20 cellular contexts compared by ENCODE assay signal in the genomic region with DNA sequence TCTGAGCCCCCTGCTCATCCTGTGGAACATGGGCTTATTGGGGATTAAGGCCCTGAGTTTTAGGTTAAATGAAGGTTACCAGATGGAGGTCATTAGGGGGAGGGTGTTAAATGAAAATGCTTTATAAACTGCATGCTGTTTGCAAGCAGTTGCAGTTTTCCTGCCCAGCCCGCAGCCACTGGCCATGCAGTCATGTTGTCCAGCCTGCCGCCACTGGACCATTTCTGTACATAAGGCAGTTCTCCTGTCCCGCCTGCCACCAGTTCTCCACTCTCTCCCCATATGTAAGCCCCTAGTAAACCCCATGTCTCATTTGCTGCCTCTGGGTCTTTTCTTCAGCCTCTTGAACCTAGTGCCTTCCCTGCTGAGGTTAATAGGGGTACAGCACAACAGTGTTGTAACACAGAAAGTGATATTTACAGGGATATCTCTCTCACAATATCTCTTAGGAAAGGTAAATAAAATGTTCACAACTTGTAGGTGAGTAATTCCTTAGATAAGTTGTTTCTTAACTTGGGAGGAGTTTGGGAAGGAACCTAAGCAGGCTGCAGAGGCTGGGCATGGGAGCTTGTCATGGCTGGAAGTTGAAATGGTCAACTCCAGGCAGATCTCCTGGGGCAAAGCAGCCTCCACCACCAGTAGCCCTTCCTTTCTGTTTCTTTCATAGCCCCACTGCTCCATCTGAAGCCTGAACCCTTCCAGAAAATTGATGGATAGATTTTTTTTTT.
DNase-seq lines count a peak whose midpoint lies in the region; ATAC-seq, FAIRE-seq and TF ChIP-seq lines count a peak whose summit lies in the region.
"Had no signal": no experiment of that assay in that cellular context is flagged by ENCODE, and none has a peak within 500 bp of the region (broad histone marks: within the 10 kb centered on the region; RNA-seq: fewer than 3 reads in every experiment).

No MANE protein-coding gene starts in this region.

- no peaks in the 10 kb centered on the region for H3K79me2 ChIP-seq in PC-3 (ENCODE audit: low read length)

- no peak overlapping the region for H3K4me2 ChIP-seq in PC-3 (ENCODE audit: low read length)

- H3K27ac ChIP-seq in muscle layer of duodenum (ENCODE audit: low read length): peak overlapping the region; percentile 43
- H3K27ac ChIP-seq in stomach smooth muscle (ENCODE audit: low read length): peak overlapping the region; percentile 19
- no peak overlapping the region for H3K27ac ChIP-seq in PC-3 (ENCODE audit: low read length)

- no peaks in the 10 kb centered on the region for H3K27me3 ChIP-seq in bronchial epithelial cell (ENCODE audit: control insufficient read depth, insufficient read depth, low read length)
- H3K27me3 ChIP-seq in muscle layer of duodenum (ENCODE audit: low read depth, low read length): no peaks in the 10 kb centered on the region
- no peaks in the 10 kb centered on the region for H3K27me3 ChIP-seq in stomach smooth muscle (ENCODE audit: control insufficient read depth in 1 of 2, insufficient read depth in 2 of 2, low read length in 2 of 2)
- no peaks in the 10 kb centered on the region for H3K27me3 ChIP-seq in PC-3 (ENCODE audit: low read length)

- ATAC-seq in PC-3: no peak

- no peaks in the 10 kb centered on the region for H4K20me1 ChIP-seq in PC-3 (ENCODE audit: low read length)

- no TSS peak for BruUV-seq in PC-3 (replicated peaks; lab: Mats Ljungman, UMichigan)

- H3K4me1 ChIP-seq in muscle layer of duodenum (ENCODE audit: control insufficient read depth in 1 of 2, insufficient read depth in 2 of 2, low read length in 2 of 2) (peaks cover 4 to 9% of the 10 kb centered on the region in 2 donors), stomach smooth muscle (ENCODE audit: control insufficient read depth, insufficient read depth, low read length) (peaks cover 11% of the 10 kb centered on the region), PC-3 (ENCODE audit: insufficient read depth, low read length) (peaks cover 19% of the 10 kb centered on the region)

- peaks cover 44% of the 10 kb centered on the region for H3K4me1 Mint-ChIP-seq in activated T-helper 2 cell treated with anti-CD3 and anti-CD28 coated beads, Interferon-gamma antibody, Interleukin-2, Interleukin-4, amounts not matched to agents 10 μg/mL and 5 μg/mL and 100 μg/mL, durations not matched to agents 14 hours and 24 hours and 36 hours (ENCODE audit: low read depth)

- peaks cover 10% of the 10 kb centered on the region for H3K36me3 Mint-ChIP-seq in activated T-helper 2 cell treated with anti-CD3 and anti-CD28 coated beads, Interferon-gamma antibody, Interleukin-2, Interleukin-4, amounts not matched to agents 10 μg/mL and 5 μg/mL and 100 μg/mL, durations not matched to agents 14 hours and 24 hours and 36 hours (ENCODE audit: low read depth)

- intact Hi-C loops in PC-3 (cut with micrococcal nuclease): loop anchor here (2.0 kb wide), 1 partner anchor 123 kb away; no protein-coding TSS in a partner anchor
- intact Hi-C loops in activated T-helper 2 cell treated with anti-CD3 and anti-CD28 coated beads, Interferon-gamma antibody, Interleukin-2, Interleukin-4, amounts not matched to agents 10 μg/mL and 5 μg/mL and 100 μg/mL, durations not matched to agents 14 hours and 24 hours and 36 hours (cut with micrococcal nuclease): loop anchor here (5.0 kb wide), 1 partner anchor 94 kb away; no protein-coding TSS in a partner anchor

- H3K9me2 ChIP-seq in PC-3 (replicated peaks; ENCODE audit: low read length): no peaks in the 10 kb centered on the region

- CTCF ChIA-PET in PC-3 (lab: Charles Lee): no interaction called here

- H2AFZ ChIP-seq in PC-3 (ENCODE audit: low read length): no peak overlapping the region

- peak; percentile 27 for DNase-seq in NCI-H524 treated with DMSO at 0.1 percent for 48 hours (lab: John Stamatoyannopoulos, UW)
- peak; percentile 65 for DNase-seq in bronchial epithelial cell (ENCODE audit: low read depth)
- DNase-seq in PC-3: no peak
- DNase-seq in activated T-helper 2 cell treated with anti-CD3 and anti-CD28 coated beads, Interferon-gamma antibody, Interleukin-2, Interleukin-4, amounts not matched to agents 10 μg/mL and 5 μg/mL and 100 μg/mL, durations not matched to agents 14 hours and 24 hours and 36 hours (ENCODE audit: low spot score): no peak
- DNase-seq in NCI-H2029 (lab: John Stamatoyannopoulos, UW): no peak
- DNase-seq: activated CD4-positive, alpha-beta T cell treated with anti-CD3 and anti-CD28 coated beads for 48 hours; activated CD8-positive, alpha-beta memory T cell treated with anti-CD3 and anti-CD28 coated beads, Interleukin-2, amount 50 U/mL, for 4 hours; activated effector memory CD4-positive, alpha-beta T cell treated with anti-CD3 and anti-CD28 coated beads, Interleukin-2, amount 50 U/mL, for 16 hours; CD4-positive, CD25-positive, alpha-beta regulatory T cell; erythroblast; GDM1; NCI-H1105 treated with DMSO at 0.1 percent for 48 hours; NCI-H2107; NCI-H526; SHP77; stimulated activated CD4-positive, alpha-beta T cell treated with anti-CD3 and anti-CD28 coated beads, Interleukin-15, amount 100 ng/mL, for 24 hours had no signal

- no peaks in the 10 kb centered on the region for H3K9me3 ChIP-seq in muscle layer of duodenum (ENCODE audit: control insufficient read depth in 1 of 2, low read length in 2 of 2)
- no peaks in the 10 kb centered on the region for H3K9me3 ChIP-seq in stomach smooth muscle (ENCODE audit: control insufficient read depth in 2 of 2, low read length in 2 of 2)
- no peaks in the 10 kb centered on the region for H3K9me3 ChIP-seq in PC-3 (ENCODE audit: low read length)

- no peak overlapping the region for H3K27ac Mint-ChIP-seq in activated T-helper 2 cell treated with anti-CD3 and anti-CD28 coated beads, Interferon-gamma antibody, Interleukin-2, Interleukin-4, amounts not matched to agents 10 μg/mL and 5 μg/mL and 100 μg/mL, durations not matched to agents 14 hours and 24 hours and 36 hours
- H3K27ac Mint-ChIP-seq: CD4-positive, CD25-positive, alpha-beta regulatory T cell; dendritic cell treated with granulocyte-macrophage colony-stimulating factor and Interleukin-4, amounts not matched to agents 40 ng/mL and 50 ng/mL, for 4 days had no signal

- H3K9ac ChIP-seq in stomach smooth muscle (ENCODE audit: low read length in 2 of 2): no peak overlapping the region
- H3K9ac ChIP-seq in PC-3 (ENCODE audit: low read length): no peak overlapping the region

- H3K4me3 ChIP-seq in bronchial epithelial cell (ENCODE audit: low read depth, low read length) (no peak overlapping the region), muscle layer of duodenum (ENCODE audit: low read depth in 1 of 2, low read length in 2 of 2) (no peak overlapping the region), stomach smooth muscle (ENCODE audit: low read length in 2 of 2) (peak overlapping the region in 1 of 2 donors; percentile 30), PC-3 (ENCODE audit: low read length) (no peak overlapping the region)

- no peak overlapping the region for H3K4me3 Mint-ChIP-seq in activated T-helper 2 cell treated with anti-CD3 and anti-CD28 coated beads, Interferon-gamma antibody, Interleukin-2, Interleukin-4, amounts not matched to agents 10 μg/mL and 5 μg/mL and 100 μg/mL, durations not matched to agents 14 hours and 24 hours and 36 hours (ENCODE audit: low read depth)
- H3K4me3 Mint-ChIP-seq: CD4-positive, CD25-positive, alpha-beta regulatory T cell; dendritic cell treated with granulocyte-macrophage colony-stimulating factor and Interleukin-4, amounts not matched to agents 40 ng/mL and 50 ng/mL, for 4 days had no signal

- TF ChIP-seq CTCF in bronchial epithelial cell (IDR thresholded peaks at IDR 0.05; ENCODE audit: insufficient read depth, low read length, severe bottlenecking): no peak
- TF ChIP-seq CTCF in PC-3 (conservative IDR thresholded peaks at IDR 0.05; ENCODE audit: low read depth, low read length): no peak

- H3K9me3 Mint-ChIP-seq in activated T-helper 2 cell treated with anti-CD3 and anti-CD28 coated beads, Interferon-gamma antibody, Interleukin-2, Interleukin-4, amounts not matched to agents 10 μg/mL and 5 μg/mL and 100 μg/mL, durations not matched to agents 14 hours and 24 hours and 36 hours: no peaks in the 10 kb centered on the region
- H3K9me3 Mint-ChIP-seq: dendritic cell treated with granulocyte-macrophage colony-stimulating factor and Interleukin-4, amounts not matched to agents 40 ng/mL and 50 ng/mL, for 4 days had no signal

- no peak for FAIRE-seq in bronchial epithelial cell (lab: Jason Lieb, UNC)
- FAIRE-seq: TTC549 had no signal

- no peaks in the 10 kb centered on the region for H3K27me3 Mint-ChIP-seq in activated T-helper 2 cell treated with anti-CD3 and anti-CD28 coated beads, Interferon-gamma antibody, Interleukin-2, Interleukin-4, amounts not matched to agents 10 μg/mL and 5 μg/mL and 100 μg/mL, durations not matched to agents 14 hours and 24 hours and 36 hours (ENCODE audit: low read depth)
- H3K27me3 Mint-ChIP-seq: CD4-positive, CD25-positive, alpha-beta regulatory T cell; dendritic cell treated with granulocyte-macrophage colony-stimulating factor and Interleukin-4, amounts not matched to agents 40 ng/mL and 50 ng/mL, for 4 days had no signal

- H3K36me3 ChIP-seq in bronchial epithelial cell (ENCODE audit: control insufficient read depth, insufficient read depth, low read length) (no peaks in the 10 kb centered on the region), muscle layer of duodenum (ENCODE audit: control insufficient read depth in 1 of 2, insufficient read depth in 2 of 2, low read length in 2 of 2) (no peaks in the 10 kb centered on the region), stomach smooth muscle (ENCODE audit: control insufficient read depth in 2 of 2, insufficient read depth in 2 of 2, low read length in 2 of 2) (no peaks in the 10 kb centered on the region), PC-3 (ENCODE audit: low read depth, low read length) (no peaks in the 10 kb centered on the region)

- POLR2A ChIA-PET in PC-3 (lab: Charles Lee; ENCODE audit: unreplicated experiment): interaction anchor here (0.7 kb wide), 1 partner anchor 65 kb away, joined by 3 read pairs; no protein-coding TSS in a partner anchor

- H3F3A ChIP-seq in PC-3 (ENCODE audit: low read length, unreplicated experiment): no peaks in the 10 kb centered on the region

Comparison
In these comparisons a context has a peak if more than half of its experiments do, and no peak if none do; other contexts are left out.
1. DNase-seq: peak in NCI-H524 treated with DMSO at 0.1 percent for 48 hours (single experiment) and bronchial epithelial cell (single experiment); none in PC-3 (single experiment), activated T-helper 2 cell treated with anti-CD3 and anti-CD28 coated beads, Interferon-gamma antibody, Interleukin-2, Interleukin-4, amounts not matched to agents 10 μg/mL and 5 μg/mL and 100 μg/mL, durations not matched to agents 14 hours and 24 hours and 36 hours (single experiment) and NCI-H2029 (single experiment).